In the genomic region with DNA sequence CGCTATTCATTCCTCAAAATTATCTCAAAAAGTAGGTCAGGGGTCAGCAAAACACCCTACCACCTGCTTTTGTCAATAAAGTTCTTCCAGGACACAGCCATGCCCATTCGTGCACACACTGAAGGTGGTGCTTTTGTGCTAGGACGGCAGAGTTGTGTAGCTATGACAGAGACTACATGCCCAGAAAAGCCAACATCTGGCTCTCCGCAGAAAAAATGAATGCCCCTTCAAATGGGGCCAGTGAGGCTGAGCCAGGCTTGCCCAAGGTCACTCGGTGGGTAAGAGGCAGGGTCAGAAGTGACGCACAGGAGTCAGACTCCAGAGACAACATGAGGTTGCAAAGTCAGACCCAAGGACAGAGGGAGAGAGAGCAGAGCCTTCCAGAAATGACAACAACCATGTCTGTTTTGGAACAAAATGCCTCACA, we compare ENCODE assay signal across 21 cellular contexts.
DNase-seq lines count a peak whose midpoint lies in the region; ATAC-seq, FAIRE-seq and TF ChIP-seq lines count a peak whose summit lies in the region.
"Had no signal": no experiment of that assay in that cellular context is flagged by ENCODE, and none has a peak within 500 bp of the region (broad histone marks: within the 10 kb centered on the region; RNA-seq: fewer than 3 reads in every experiment).

No MANE protein-coding gene starts in this region.

- no peak for TF ChIP-seq EP300 in HepG2 (IDR thresholded peaks at IDR 0.05; ENCODE audit: low read depth in 2 of 2, low read length in 2 of 2)
- TF ChIP-seq EP300 in HepG2 (CRISPR knock-in tag; IDR thresholded peaks at IDR 0.05; ENCODE audit: borderline replicate concordance) = no peak
- TF ChIP-seq EP300 in gastroesophageal sphincter (IDR thresholded peaks at IDR 0.05) = no peak
- TF ChIP-seq EP300 in ovary (IDR thresholded peaks at IDR 0.05) = no peak

- H3K27ac ChIP-seq in HepG2 (ENCODE audit: extremely low read length, insufficient read depth, low read length) = no peak overlapping the region
- H3K27ac ChIP-seq in right lobe of liver = no peak overlapping the region
- peak overlapping the region in 3 of 4 donors; percentile 59 to 79 (median 61) for H3K27ac ChIP-seq in gastroesophageal sphincter
- peak overlapping the region; percentile 13 to 82 for H3K27ac ChIP-seq in ovary
- H3K27ac ChIP-seq in CD8-positive, alpha-beta T cell (ENCODE audit: low read depth, low read length) = no peak overlapping the region
- H3K27ac ChIP-seq: breast epithelium, lower lobe of right lung, spleen, uterus had no signal

- ATAC-seq in HepG2 (no peak), right lobe of liver (no peak), gastroesophageal sphincter (no peak)
- ATAC-seq in CD8-positive, alpha-beta T cell = no peak
- ATAC-seq: activated CD4-positive, alpha-beta T cell treated with anti-CD3 and anti-CD28 coated beads for 36 hours; lower lobe of right lung; stimulated activated naive CD8-positive, alpha-beta T cell treated with anti-CD3 and anti-CD28 coated beads, Interleukin-15, Interleukin-2, amounts not matched to agents 100 U/mL and 50 U/mL, for 24 hours had no signal

- WGBS in HepG2 (ENCODE audit: low lambda C conversion rate) = 33% methylated on average over 6 of the region's 6 CpGs
- WGBS in right lobe of liver (ENCODE audit: insufficient coverage, low coverage, low lambda C conversion rate, missing lambda C conversion rate) = 30% methylated on average over 6 of the region's 6 CpGs
- 54 to 68% methylated on average over 2 to 5 of the region's 6 CpGs for WGBS in gastroesophageal sphincter (ENCODE audit: low coverage in 1 of 2), 2 donors
- WGBS in ovary, 3 donors = 8 to 42% (median 11%) methylated on average over 6 of the region's 6 CpGs

- no peaks in the 10 kb centered on the region for H4K20me1 ChIP-seq in HepG2 (ENCODE audit: insufficient read depth, low read length)

- intact Hi-C loops in HepG2 (cut with micrococcal nuclease; ENCODE audit: unreplicated experiment) (no loop called here), right lobe of liver (cut with DNase I) (no loop called here), ovary (cut with DNase I) (no loop called here)
- intact Hi-C loops in CD8-positive, alpha-beta T cell (cut with DNase I, micrococcal nuclease) = no loop called here

- TF ChIP-seq POLR2A in HepG2 (IDR thresholded peaks at IDR 0.05; ENCODE audit: insufficient read depth in 1 of 2, low read depth in 2 of 2, low read length in 2 of 2) = no peak
- no peak for TF ChIP-seq POLR2A in right lobe of liver (IDR thresholded peaks at IDR 0.05)
- TF ChIP-seq POLR2A in gastroesophageal sphincter (IDR thresholded peaks at IDR 0.05) = no peak
- TF ChIP-seq POLR2A in ovary (IDR thresholded peaks at IDR 0.05) = no peak

- CTCF ChIA-PET in HepG2 (lab: Yijun Ruan, JAX; ENCODE audit: low intra/inter-chr PET ratio, low total read pairs) = no interaction called here
- CTCF ChIA-PET in CD8-positive, alpha-beta T cell (lab: Charles Lee) = interaction anchor here (0.7 to 1.4 kb wide), 3 partner anchors 10 to 308 kb away, joined by 3 to 4 read pairs (median 3); no protein-coding TSS in a partner anchor

- H3K36me3 Mint-ChIP-seq in CD8-positive, alpha-beta T cell = no peaks in the 10 kb centered on the region

- peaks cover 29% of the 10 kb centered on the region for H3K4me1 ChIP-seq in HepG2 (ENCODE audit: insufficient read depth, low read length)
- H3K4me1 ChIP-seq in right lobe of liver = no peaks in the 10 kb centered on the region
- peaks cover 0 to 41% (median 12%) of the 10 kb centered on the region in 3 donors for H3K4me1 ChIP-seq in gastroesophageal sphincter
- H3K4me1 ChIP-seq in ovary (ENCODE audit: insufficient read depth) = peaks cover 25% of the 10 kb centered on the region
- H3K4me1 ChIP-seq in CD8-positive, alpha-beta T cell (ENCODE audit: insufficient read depth, low read length) = peaks cover 7% of the 10 kb centered on the region
- H3K4me1 ChIP-seq: breast epithelium, lower lobe of right lung, uterus had no signal

- TF ChIP-seq CTCF in HepG2 (CRISPR knock-in tag; IDR thresholded peaks at IDR 0.05) = no peak
- TF ChIP-seq CTCF in right lobe of liver (IDR thresholded peaks at IDR 0.05) = no peak
- no peak for TF ChIP-seq CTCF in gastroesophageal sphincter (IDR thresholded peaks at IDR 0.05)
- no peak for TF ChIP-seq CTCF in ovary (IDR thresholded peaks at IDR 0.05)
- TF ChIP-seq CTCF in CD8-positive, alpha-beta T cell (IDR thresholded peaks at IDR 0.05) = no peak
- no peak for TF ChIP-seq CTCF in GM20000 (IDR thresholded peaks at IDR 0.05; ENCODE audit: extremely low read depth, missing control alignments)

- no peak overlapping the region for H2AFZ ChIP-seq in HepG2 (ENCODE audit: low read length)

- no peaks in the 10 kb centered on the region for H3K9me3 Mint-ChIP-seq in CD8-positive, alpha-beta T cell
- H3K9me3 Mint-ChIP-seq: activated naive CD4-positive, alpha-beta T cell treated with anti-CD3 and anti-CD28 coated beads, Interleukin-2, amount 50 U/mL, for 24 hours had no signal

- in situ Hi-C loops in HepG2 (cut with HindIII; ENCODE audit: extremely low pct_ligation_motif_present, low pct_unique_long_range_greater_than_20kb) = loop anchor here (10.0 kb wide), 1 partner anchor 194 kb away; no protein-coding TSS in a partner anchor

- H3K79me2 ChIP-seq in HepG2 (ENCODE audit: insufficient read depth, low read length) = no peaks in the 10 kb centered on the region

- H3K27me3 Mint-ChIP-seq in CD8-positive, alpha-beta T cell (ENCODE audit: low read depth) = no peaks in the 10 kb centered on the region
- H3K27me3 Mint-ChIP-seq: activated CD4-positive, alpha-beta T cell treated with anti-CD3 and anti-CD28 coated beads for 36 hours; activated naive CD4-positive, alpha-beta T cell treated with anti-CD3 and anti-CD28 coated beads, Interleukin-2, amount 50 U/mL, for 24 hours had no signal

- no peak for FAIRE-seq in HepG2 (lab: Jason Lieb, UNC)
- FAIRE-seq: GM18507 had no signal

- POLR2A ChIA-PET in HepG2 (lab: Yijun Ruan, JAX) = no interaction called here
- POLR2A ChIA-PET in CD8-positive, alpha-beta T cell (lab: Charles Lee) = interaction anchor here (0.6 kb wide), 1 partner anchor 179 kb away, joined by 3 read pairs; no protein-coding TSS in a partner anchor

- H3K4me3 ChIP-seq in HepG2 (replicated peaks in 1 of 3; ENCODE audit: insufficient read depth in 1 of 3, low read depth in 2 of 3, low read length in 3 of 3) = no peak overlapping the region
- no peak overlapping the region for H3K4me3 ChIP-seq in right lobe of liver
- no peak overlapping the region for H3K4me3 ChIP-seq in gastroesophageal sphincter
- H3K4me3 ChIP-seq in ovary = no peak overlapping the region
- H3K4me3 ChIP-seq in CD8-positive, alpha-beta T cell (ENCODE audit: low read depth, low read length) = no peak overlapping the region
- H3K4me3 ChIP-seq: breast epithelium, lower lobe of right lung, spleen, uterus had no signal

- H3K36me3 ChIP-seq in HepG2 (replicated peaks in 1 of 2; ENCODE audit: control insufficient read depth in 1 of 2, insufficient read depth in 2 of 2, low read length in 2 of 2) = no peaks in the 10 kb centered on the region
- no peaks in the 10 kb centered on the region for H3K36me3 ChIP-seq in right lobe of liver
- H3K36me3 ChIP-seq in gastroesophageal sphincter = no peaks in the 10 kb centered on the region
- no peaks in the 10 kb centered on the region for H3K36me3 ChIP-seq in ovary
- H3K36me3 ChIP-seq in CD8-positive, alpha-beta T cell (ENCODE audit: insufficient read depth, low read length) = no peaks in the 10 kb centered on the region
- H3K36me3 ChIP-seq: breast epithelium, lower lobe of right lung, spleen, uterus had no signal

- H3K27me3 ChIP-seq in HepG2 (ENCODE audit: control insufficient read depth in 1 of 2, insufficient read depth in 2 of 2, low read length in 2 of 2) = no peaks in the 10 kb centered on the region; a peak in 1 of 5 replicates
- H3K27me3 ChIP-seq in right lobe of liver = no peaks in the 10 kb centered on the region
- H3K27me3 ChIP-seq in gastroesophageal sphincter = no peaks in the 10 kb centered on the region
- no peaks in the 10 kb centered on the region for H3K27me3 ChIP-seq in ovary
- no peaks in the 10 kb centered on the region for H3K27me3 ChIP-seq in CD8-positive, alpha-beta T cell (ENCODE audit: insufficient read depth, low read length)
- H3K27me3 ChIP-seq: breast epithelium, spleen, uterus had no signal

- H3K4me1 Mint-ChIP-seq in CD8-positive, alpha-beta T cell (ENCODE audit: low read depth) = peaks cover 31% of the 10 kb centered on the region

- H3K9ac ChIP-seq in HepG2 (ENCODE audit: insufficient read depth, low read depth, low read length) = no peak overlapping the region

- no peak for DNase-seq in HepG2 (ENCODE audit: low spot score)
- DNase-seq in right lobe of liver = no peak
- peak; percentile 42 to 76 (median 63) for DNase-seq in ovary
- no peak for DNase-seq in CD8-positive, alpha-beta T cell
- no peak for DNase-seq in AG08396 (ENCODE audit: low spot score)
- no peak for DNase-seq in NCI-H510A treated with DMSO at 0.1 percent for 48 hours (lab: John Stamatoyannopoulos, UW)
- DNase-seq in GM20000 (ENCODE audit: low spot score) = no peak
- DNase-seq: activated CD4-positive, alpha-beta T cell treated with anti-CD3 and anti-CD28 coated beads for 36 hours; DMS153; effector memory CD4-positive, alpha-beta T cell; IMR-90; lower lobe of right lung; MV-4-11; spleen; stimulated activated naive CD8-positive, alpha-beta T cell treated with anti-CD3 and anti-CD28 coated beads, Interleukin-15, Interleukin-2, amounts not matched to agents 100 U/mL and 50 U/mL, for 24 hours; T-helper 9 cell; uterus had no signal

- H3K27ac Mint-ChIP-seq in CD8-positive, alpha-beta T cell = no peak overlapping the region
- H3K27ac Mint-ChIP-seq: activated CD4-positive, alpha-beta T cell treated with anti-CD3 and anti-CD28 coated beads for 36 hours had no signal

- H3K4me2 ChIP-seq in HepG2 (ENCODE audit: low read depth, low read length) = no peak overlapping the region

- no TSS peak for BruUV-seq in HepG2 (replicated peaks; lab: Mats Ljungman, UMichigan)

- H3K4me3 Mint-ChIP-seq in CD8-positive, alpha-beta T cell = no peak overlapping the region
- H3K4me3 Mint-ChIP-seq: activated CD4-positive, alpha-beta T cell treated with anti-CD3 and anti-CD28 coated beads for 36 hours; activated naive CD4-positive, alpha-beta T cell treated with anti-CD3 and anti-CD28 coated beads, Interleukin-2, amount 50 U/mL, for 24 hours had no signal

- H3K9me3 ChIP-seq in HepG2 (ENCODE audit: low read length) = no peaks in the 10 kb centered on the region
- H3K9me3 ChIP-seq in right lobe of liver = no peaks in the 10 kb centered on the region
- no peaks in the 10 kb centered on the region for H3K9me3 ChIP-seq in gastroesophageal sphincter
- H3K9me3 ChIP-seq in ovary = no peaks in the 10 kb centered on the region
- H3K9me3 ChIP-seq in CD8-positive, alpha-beta T cell (ENCODE audit: low read length) = no peaks in the 10 kb centered on the region
- H3K9me3 ChIP-seq: breast epithelium, lower lobe of right lung, spleen, uterus had no signal

- TF ChIP-seq RAD21 in HepG2 (CRISPR knock-in tag; IDR thresholded peaks at IDR 0.05) = no peak

TF ChIP-seq in HepG2, 621 proteins besides CTCF, POLR2A, EP300 and RAD21 (continues in another document):
- no peak for TF ChIP-seq ZNF205 (CRISPR knock-in tag; IDR thresholded peaks at IDR 0.05)
- TF ChIP-seq HOXD1 (CRISPR knock-in tag; IDR thresholded peaks at IDR 0.05) = no peak

Comparison
In these comparisons a context has a peak if more than half of its experiments do, and no peak if none do; other contexts are left out.
1. DNase-seq: peak in ovary (5 of 5); none in HepG2 (single experiment), right lobe of liver (0 of 3), CD8-positive, alpha-beta T cell (0 of 7), AG08396 (single experiment), NCI-H510A treated with DMSO at 0.1 percent for 48 hours (single experiment) and GM20000 (single experiment).
2. H3K27ac ChIP-seq: peak in gastroesophageal sphincter (3 of 4) and ovary (2 of 2); none in HepG2 (single experiment), right lobe of liver (0 of 3) and CD8-positive, alpha-beta T cell (single experiment).